In genomic region chr13:31199849-31200635, GRCh38 we compare ENCODE assay signal across 1 cellular context.
A peak's percentile ranks its signal among the peaks of the same experiment; 100 is the strongest.
TF ChIP-seq lines count a peak whose summit lies in the region.

TSS of gene B3GLCT (plus strand) at chr13:31199975. CDS start at chr13:31200085, 110 bp downstream.

TF ChIP-seq in K562, 482 proteins besides CTCF, POLR2A, EP300 and RAD21 (continued from another document and continues in another):
- TF ChIP-seq HES1 (IDR thresholded peaks at IDR 0.05; ENCODE audit: low read depth) (no peak), ARID1B (IDR thresholded peaks at IDR 0.05) (no peak), NONO (IDR thresholded peaks at IDR 0.05; ENCODE audit: low read depth in 2 of 2, low read length in 1 of 2) (peak; percentile 20 to 79), NFIX (CRISPR knock-in tag; IDR thresholded peaks at IDR 0.05; ENCODE audit: low read depth) (no peak), SAFB (IDR thresholded peaks at IDR 0.05; ENCODE audit: borderline replicate concordance, low read depth, low read length) (0 out of 2 replicates have a peak, but pooled peaks have one; percentile 23), ZKSCAN1 (IDR thresholded peaks at IDR 0.05; ENCODE audit: low read depth, low read length) (0 out of 2 replicates have a peak, but pooled peaks have one; percentile 23), ZNF23 (CRISPR knock-in tag; IDR thresholded peaks at IDR 0.05) (no peak), ERF (CRISPR knock-in tag; IDR thresholded peaks at IDR 0.05) (peak; percentile 62; the same call in 1 of the 2 replicates), SMC3 (conservative IDR thresholded peaks at IDR 0.05; ENCODE audit: insufficient read depth, low read depth, low read length) (peak; percentile 40; the same call in 1 of the 2 replicates), ILF3 (IDR thresholded peaks at IDR 0.05; ENCODE audit: borderline replicate concordance) (0 out of 2 replicates have a peak, but pooled peaks have one; percentile 33), L3MBTL2 (IDR thresholded peaks at IDR 0.05) (no peak), HNRNPLL (IDR thresholded peaks at IDR 0.05; ENCODE audit: low read depth, low read length, poor library complexity, severe bottlenecking) (peak; percentile 34), MAZ (CRISPR knock-in tag; conservative IDR thresholded peaks at IDR 0.05 in 1 of 2, IDR thresholded peaks at IDR 0.05 in 1 of 2) (peak in 1 of 2 experiments; percentile 44; a peak in 2 of 4 replicates), SMARCE1 (IDR thresholded peaks at IDR 0.05) (no peak), PCBP1 (IDR thresholded peaks at IDR 0.05; ENCODE audit: low read depth, low read length, poor library complexity, severe bottlenecking) (no peak), ATF7 (IDR thresholded peaks at IDR 0.05) (peak; percentile 25; the same call in 1 of the 2 replicates), ZNF175 (CRISPR knock-in tag; IDR thresholded peaks at IDR 0.05; ENCODE audit: low read depth) (no peak), TAF1 (IDR thresholded peaks at IDR 0.05; ENCODE audit: control insufficient read depth, extremely low read depth, insufficient read depth, low read length, severe bottlenecking) (peak; percentile 53), GTF2E2 (tag; IDR thresholded peaks at IDR 0.05) (no peak), ZNF766 (CRISPR knock-in tag; conservative IDR thresholded peaks at IDR 0.05) (0 out of 2 replicates have a peak, but pooled peaks have one; percentile 21), YY1 (IDR thresholded peaks at IDR 0.05; ENCODE audit: borderline replicate concordance in 1 of 3, control insufficient read depth in 1 of 3, extremely low read depth in 1 of 3, insufficient read depth in 3 of 3, insufficient read length in 1 of 3, insufficient replicate concordance in 2 of 3, low read depth in 1 of 3, low read length in 2 of 3) (peak in 2 of 3 experiments; percentile 52 to 82), ZNF785 (CRISPR knock-in tag; IDR thresholded peaks at IDR 0.05) (no peak), TBP (optimal IDR thresholded peaks at IDR 0.05; ENCODE audit: low read depth, low read length) (no peak), TBL1XR1 (IDR thresholded peaks at IDR 0.05; ENCODE audit: low read length in 2 of 2) (no peak), NR4A1 (CRISPR knock-in tag; IDR thresholded peaks at IDR 0.05) (no peak), NR4A1 (tag; IDR thresholded peaks at IDR 0.05) (no peak), CHD1 (IDR thresholded peaks at IDR 0.05; ENCODE audit: low read length) (peak; percentile 57), HDAC2 (IDR thresholded peaks at IDR 0.05) (no peak), CREM (IDR thresholded peaks at IDR 0.05; ENCODE audit: low read depth) (0 out of 2 replicates have a peak, but pooled peaks have one; percentile 13), HCFC1 (IDR thresholded peaks at IDR 0.05; ENCODE audit: low read depth, low read length) (peak; percentile 39; the same call in 1 of the 2 replicates), KDM5B (IDR thresholded peaks at IDR 0.05; ENCODE audit: insufficient replicate concordance, low read depth, low read length) (peak; percentile 37), XRCC5 (IDR thresholded peaks at IDR 0.05; ENCODE audit: low read depth, low read length) (peak; percentile 70; the same call in 1 of the 2 replicates), ETS1 (conservative IDR thresholded peaks at IDR 0.05; ENCODE audit: control insufficient read depth, low read depth, low read length) (0 out of 2 replicates have a peak, but pooled peaks have one; percentile 35), CTBP1 (IDR thresholded peaks at IDR 0.05; ENCODE audit: borderline replicate concordance) (peak; percentile 98), JUND (IDR thresholded peaks at IDR 0.05; ENCODE audit: borderline replicate concordance, low read depth, low read length) (0 out of 2 replicates have a peak, but pooled peaks have one; percentile 4), JUND (tag; IDR thresholded peaks at IDR 0.05; ENCODE audit: borderline replicate concordance, low read depth, low read length) (no peak), FOXK2 (conservative IDR thresholded peaks at IDR 0.05 in 1 of 2, IDR thresholded peaks at IDR 0.05 in 1 of 2; ENCODE audit: low read depth in 2 of 2) (no peak), RBFOX2 (IDR thresholded peaks at IDR 0.05; ENCODE audit: low read depth, low read length) (peak; percentile 69), HEY1 (CRISPR knock-in tag; IDR thresholded peaks at IDR 0.05; ENCODE audit: borderline replicate concordance) (no peak), ZBTB7A (IDR thresholded peaks at IDR 0.05; ENCODE audit: borderline replicate concordance, control insufficient read depth, low read depth, low read length) (peak; percentile 62; the same call in 1 of the 2 replicates), RB1 (IDR thresholded peaks at IDR 0.05; ENCODE audit: low read depth) (peak; percentile 65; the same call in 1 of the 2 replicates), ZNF639 (CRISPR knock-in tag; conservative IDR thresholded peaks at IDR 0.05 in 1 of 2, IDR thresholded peaks at IDR 0.05 in 1 of 2) (peak in 1 of 2 experiments; percentile 93; a peak in 2 of 4 replicates), UBTF (IDR thresholded peaks at IDR 0.05; ENCODE audit: borderline replicate concordance in 1 of 2, low read depth in 2 of 2, low read length in 2 of 2) (peak in 1 of 2 experiments; percentile 70; a peak in 3 of 4 replicates), ZNF133 (CRISPR knock-in tag; IDR thresholded peaks at IDR 0.05) (no peak)
- TF ChIP-seq, protein P1, sequence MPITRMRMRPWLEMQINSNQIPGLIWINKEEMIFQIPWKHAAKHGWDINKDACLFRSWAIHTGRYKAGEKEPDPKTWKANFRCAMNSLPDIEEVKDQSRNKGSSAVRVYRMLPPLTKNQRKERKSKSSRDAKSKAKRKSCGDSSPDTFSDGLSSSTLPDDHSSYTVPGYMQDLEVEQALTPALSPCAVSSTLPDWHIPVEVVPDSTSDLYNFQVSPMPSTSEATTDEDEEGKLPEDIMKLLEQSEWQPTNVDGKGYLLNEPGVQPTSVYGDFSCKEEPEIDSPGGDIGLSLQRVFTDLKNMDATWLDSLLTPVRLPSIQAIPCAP (CRISPR knock-in tag; IDR thresholded peaks at IDR 0.05; ENCODE audit: borderline replicate concordance), result no peak
- TF ChIP-seq, protein P2, sequence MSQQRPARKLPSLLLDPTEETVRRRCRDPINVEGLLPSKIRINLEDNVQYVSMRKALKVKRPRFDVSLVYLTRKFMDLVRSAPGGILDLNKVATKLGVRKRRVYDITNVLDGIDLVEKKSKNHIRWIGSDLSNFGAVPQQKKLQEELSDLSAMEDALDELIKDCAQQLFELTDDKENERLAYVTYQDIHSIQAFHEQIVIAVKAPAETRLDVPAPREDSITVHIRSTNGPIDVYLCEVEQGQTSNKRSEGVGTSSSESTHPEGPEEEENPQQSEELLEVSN (IDR thresholded peaks at IDR 0.05; ENCODE audit: borderline replicate concordance in 1 of 2, extremely low read depth in 1 of 2, insufficient read depth in 1 of 2, insufficient read length in 1 of 2, low read depth in 1 of 2, low read length in 1 of 2, poor library complexity in 1 of 2, severe bottlenecking in 1 of 2), result peak; percentile 42 to 82
- TF ChIP-seq, protein P3, sequence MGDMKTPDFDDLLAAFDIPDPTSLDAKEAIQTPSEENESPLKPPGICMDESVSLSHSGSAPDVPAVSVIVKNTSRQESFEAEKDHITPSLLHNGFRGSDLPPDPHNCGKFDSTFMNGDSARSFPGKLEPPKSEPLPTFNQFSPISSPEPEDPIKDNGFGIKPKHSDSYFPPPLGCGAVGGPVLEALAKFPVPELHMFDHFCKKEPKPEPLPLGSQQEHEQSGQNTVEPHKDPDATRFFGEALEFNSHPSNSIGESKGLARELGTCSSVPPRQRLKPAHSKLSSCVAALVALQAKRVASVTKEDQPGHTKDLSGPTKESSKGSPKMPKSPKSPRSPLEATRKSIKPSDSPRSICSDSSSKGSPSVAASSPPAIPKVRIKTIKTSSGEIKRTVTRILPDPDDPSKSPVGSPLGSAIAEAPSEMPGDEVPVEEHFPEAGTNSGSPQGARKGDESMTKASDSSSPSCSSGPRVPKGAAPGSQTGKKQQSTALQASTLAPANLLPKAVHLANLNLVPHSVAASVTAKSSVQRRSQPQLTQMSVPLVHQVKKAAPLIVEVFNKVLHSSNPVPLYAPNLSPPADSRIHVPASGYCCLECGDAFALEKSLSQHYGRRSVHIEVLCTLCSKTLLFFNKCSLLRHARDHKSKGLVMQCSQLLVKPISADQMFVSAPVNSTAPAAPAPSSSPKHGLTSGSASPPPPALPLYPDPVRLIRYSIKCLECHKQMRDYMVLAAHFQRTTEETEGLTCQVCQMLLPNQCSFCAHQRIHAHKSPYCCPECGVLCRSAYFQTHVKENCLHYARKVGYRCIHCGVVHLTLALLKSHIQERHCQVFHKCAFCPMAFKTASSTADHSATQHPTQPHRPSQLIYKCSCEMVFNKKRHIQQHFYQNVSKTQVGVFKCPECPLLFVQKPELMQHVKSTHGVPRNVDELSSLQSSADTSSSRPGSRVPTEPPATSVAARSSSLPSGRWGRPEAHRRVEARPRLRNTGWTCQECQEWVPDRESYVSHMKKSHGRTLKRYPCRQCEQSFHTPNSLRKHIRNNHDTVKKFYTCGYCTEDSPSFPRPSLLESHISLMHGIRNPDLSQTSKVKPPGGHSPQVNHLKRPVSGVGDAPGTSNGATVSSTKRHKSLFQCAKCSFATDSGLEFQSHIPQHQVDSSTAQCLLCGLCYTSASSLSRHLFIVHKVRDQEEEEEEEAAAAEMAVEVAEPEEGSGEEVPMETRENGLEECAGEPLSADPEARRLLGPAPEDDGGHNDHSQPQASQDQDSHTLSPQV (IDR thresholded peaks at IDR 0.05), result 0 out of 2 replicates have a peak, but pooled peaks have one; percentile 40
- TF ChIP-seq, protein P4, sequence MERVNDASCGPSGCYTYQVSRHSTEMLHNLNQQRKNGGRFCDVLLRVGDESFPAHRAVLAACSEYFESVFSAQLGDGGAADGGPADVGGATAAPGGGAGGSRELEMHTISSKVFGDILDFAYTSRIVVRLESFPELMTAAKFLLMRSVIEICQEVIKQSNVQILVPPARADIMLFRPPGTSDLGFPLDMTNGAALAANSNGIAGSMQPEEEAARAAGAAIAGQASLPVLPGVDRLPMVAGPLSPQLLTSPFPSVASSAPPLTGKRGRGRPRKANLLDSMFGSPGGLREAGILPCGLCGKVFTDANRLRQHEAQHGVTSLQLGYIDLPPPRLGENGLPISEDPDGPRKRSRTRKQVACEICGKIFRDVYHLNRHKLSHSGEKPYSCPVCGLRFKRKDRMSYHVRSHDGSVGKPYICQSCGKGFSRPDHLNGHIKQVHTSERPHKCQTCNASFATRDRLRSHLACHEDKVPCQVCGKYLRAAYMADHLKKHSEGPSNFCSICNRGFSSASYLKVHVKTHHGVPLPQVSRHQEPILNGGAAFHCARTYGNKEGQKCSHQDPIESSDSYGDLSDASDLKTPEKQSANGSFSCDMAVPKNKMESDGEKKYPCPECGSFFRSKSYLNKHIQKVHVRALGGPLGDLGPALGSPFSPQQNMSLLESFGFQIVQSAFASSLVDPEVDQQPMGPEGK (CRISPR knock-in tag; IDR thresholded peaks at IDR 0.05; ENCODE audit: borderline replicate concordance), result no peak
- TF ChIP-seq, protein P5, sequence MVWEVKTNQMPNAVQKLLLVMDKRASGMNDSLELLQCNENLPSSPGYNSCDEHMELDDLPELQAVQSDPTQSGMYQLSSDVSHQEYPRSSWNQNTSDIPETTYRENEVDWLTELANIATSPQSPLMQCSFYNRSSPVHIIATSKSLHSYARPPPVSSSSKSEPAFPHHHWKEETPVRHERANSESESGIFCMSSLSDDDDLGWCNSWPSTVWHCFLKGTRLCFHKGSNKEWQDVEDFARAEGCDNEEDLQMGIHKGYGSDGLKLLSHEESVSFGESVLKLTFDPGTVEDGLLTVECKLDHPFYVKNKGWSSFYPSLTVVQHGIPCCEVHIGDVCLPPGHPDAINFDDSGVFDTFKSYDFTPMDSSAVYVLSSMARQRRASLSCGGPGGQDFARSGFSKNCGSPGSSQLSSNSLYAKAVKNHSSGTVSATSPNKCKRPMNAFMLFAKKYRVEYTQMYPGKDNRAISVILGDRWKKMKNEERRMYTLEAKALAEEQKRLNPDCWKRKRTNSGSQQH (CRISPR knock-in tag; IDR thresholded peaks at IDR 0.05), result no peak
